Comparison of ENCODE assay signal across 22 cellular contexts in the genomic region with DNA sequence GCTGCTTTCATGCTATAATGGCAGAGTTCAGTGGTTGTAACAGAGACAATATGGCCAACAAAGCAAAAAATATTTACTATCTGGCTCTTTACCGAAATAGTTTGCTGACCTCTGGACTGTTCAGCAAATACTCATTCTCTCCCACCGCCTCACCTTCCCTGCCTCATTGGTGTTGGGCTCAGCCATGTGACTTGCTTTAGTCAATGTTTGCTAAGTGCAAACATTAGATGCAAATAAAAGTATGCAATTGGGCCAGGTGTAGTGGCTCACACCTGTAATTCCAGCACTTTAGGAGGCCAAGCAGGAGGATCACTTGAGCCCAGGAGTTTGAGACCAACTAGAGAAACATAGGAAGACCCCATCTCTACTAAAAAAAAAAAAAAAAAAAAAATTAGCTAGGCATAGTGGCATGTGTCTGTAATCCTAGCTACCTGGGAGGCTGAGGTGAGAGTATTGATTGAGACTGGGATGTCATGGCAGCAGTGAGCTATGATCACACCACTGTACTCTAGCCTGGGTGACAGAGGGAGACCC. TPM values are rescaled to one million over a fixed set of nuclear protein-coding genes. Genes with fewer than 3 reads are reported as not detected.
DNase-seq lines count a peak whose midpoint lies in the region; ATAC-seq and TF ChIP-seq lines count a peak whose summit lies in the region.
"Had no signal": no experiment of that assay in that cellular context is flagged by ENCODE, and none has a peak within 500 bp of the region (broad histone marks: within the 10 kb centered on the region; RNA-seq: fewer than 3 reads in every experiment).

No MANE protein-coding gene starts in this region.

- ATAC-seq in CD8-positive, alpha-beta T cell, result no peak
- peak; percentile 66 for ATAC-seq in PC-3
- ATAC-seq in memory B cell (ENCODE audit: low read depth), result no peak
- no peak for ATAC-seq in effector memory CD8-positive, alpha-beta T cell (replicated peaks)
- ATAC-seq: activated T-helper 17 cell treated with anti-CD3 and anti-CD28 coated beads, Interleukin-2, amount 50 U/mL, for 72 hours; gastrocnemius medialis; right cardiac atrium; T-helper 17 cell had no signal

- no peak overlapping the region for H3K4me3 Mint-ChIP-seq in CD8-positive, alpha-beta T cell
- no peak overlapping the region for H3K4me3 Mint-ChIP-seq in memory B cell
- H3K4me3 Mint-ChIP-seq in effector memory CD8-positive, alpha-beta T cell, result no peak overlapping the region
- H3K4me3 Mint-ChIP-seq: activated naive CD8-positive, alpha-beta T cell treated with anti-CD3 and anti-CD28 coated beads, Interleukin-2, amount 10 ng/mL, durations not matched to agents 7 days and 5 days; activated T-helper 17 cell treated with anti-CD3 and anti-CD28 coated beads, Interleukin-2, amount 50 U/mL, for 72 hours; brain; dendritic cell treated with granulocyte-macrophage colony-stimulating factor and Interleukin-4, amounts not matched to agents 40 ng/mL and 50 ng/mL, for 4 days; T-helper 17 cell had no signal

- CTCF ChIA-PET in CD8-positive, alpha-beta T cell (lab: Charles Lee), result interaction anchor here (2.8 kb wide), 1 partner anchor 28 kb away, joined by 9 read pairs; no protein-coding TSS in a partner anchor
- CTCF ChIA-PET in PC-3 (lab: Charles Lee), result no interaction called here

- no peak overlapping the region for H3K4me3 ChIP-seq in CD8-positive, alpha-beta T cell (ENCODE audit: low read depth, low read length)
- no peak overlapping the region for H3K4me3 ChIP-seq in PC-3 (ENCODE audit: low read length)
- H3K4me3 ChIP-seq: gastrocnemius medialis, tibial nerve had no signal

- POLR2A ChIA-PET in CD8-positive, alpha-beta T cell (lab: Charles Lee), result interaction anchor here (0.7 kb wide), 1 partner anchor 24 kb away, joined by 3 read pairs; no protein-coding TSS in a partner anchor
- POLR2A ChIA-PET in PC-3 (lab: Charles Lee; ENCODE audit: unreplicated experiment), result interaction anchor here (0.7 kb wide), 1 partner anchor 56 kb away, joined by 10 read pairs; no protein-coding TSS in a partner anchor

- peaks cover 4% of the 10 kb centered on the region for H3F3A ChIP-seq in PC-3 (ENCODE audit: low read length, unreplicated experiment)

- no peaks in the 10 kb centered on the region for H3K9me2 ChIP-seq in PC-3 (replicated peaks; ENCODE audit: low read length)

- no peaks in the 10 kb centered on the region for H3K36me3 ChIP-seq in CD8-positive, alpha-beta T cell (ENCODE audit: insufficient read depth, low read length)
- no peaks in the 10 kb centered on the region for H3K36me3 ChIP-seq in PC-3 (ENCODE audit: low read depth, low read length)
- H3K36me3 ChIP-seq: gastrocnemius medialis, tibial nerve had no signal

- BruUV-seq in PC-3 (replicated peaks; lab: Mats Ljungman, UMichigan), result no TSS peak

- no peaks in the 10 kb centered on the region for H3K27me3 Mint-ChIP-seq in CD8-positive, alpha-beta T cell (ENCODE audit: low read depth)
- no peaks in the 10 kb centered on the region for H3K27me3 Mint-ChIP-seq in memory B cell
- no peaks in the 10 kb centered on the region for H3K27me3 Mint-ChIP-seq in effector memory CD8-positive, alpha-beta T cell
- H3K27me3 Mint-ChIP-seq: activated naive CD8-positive, alpha-beta T cell treated with anti-CD3 and anti-CD28 coated beads, Interleukin-2, amount 10 ng/mL, durations not matched to agents 7 days and 5 days; activated T-helper 17 cell treated with anti-CD3 and anti-CD28 coated beads, Interleukin-2, amount 50 U/mL, for 72 hours; dendritic cell treated with granulocyte-macrophage colony-stimulating factor and Interleukin-4, amounts not matched to agents 40 ng/mL and 50 ng/mL, for 4 days; T-helper 17 cell had no signal

- H4K20me1 ChIP-seq in PC-3 (ENCODE audit: low read length), result no peaks in the 10 kb centered on the region

- TF ChIP-seq CTCF in CD8-positive, alpha-beta T cell (IDR thresholded peaks at IDR 0.05), result no peak
- no peak for TF ChIP-seq CTCF in PC-3 (conservative IDR thresholded peaks at IDR 0.05; ENCODE audit: low read depth, low read length)

- no peaks in the 10 kb centered on the region for H3K27me3 ChIP-seq in CD8-positive, alpha-beta T cell (ENCODE audit: insufficient read depth, low read length)
- H3K27me3 ChIP-seq in PC-3 (ENCODE audit: low read length), result no peaks in the 10 kb centered on the region
- H3K27me3 ChIP-seq: gastrocnemius medialis, tibial nerve had no signal

- peak overlapping the region; percentile 7 for H3K27ac Mint-ChIP-seq in CD8-positive, alpha-beta T cell
- H3K27ac Mint-ChIP-seq in memory B cell, result peak overlapping the region; percentile 25
- H3K27ac Mint-ChIP-seq in effector memory CD8-positive, alpha-beta T cell, result peak overlapping the region in 1 of 2 donors; percentile 79
- H3K27ac Mint-ChIP-seq: activated naive CD8-positive, alpha-beta T cell treated with anti-CD3 and anti-CD28 coated beads, Interleukin-2, amount 10 ng/mL, durations not matched to agents 7 days and 5 days; activated T-helper 17 cell treated with anti-CD3 and anti-CD28 coated beads, Interleukin-2, amount 50 U/mL, for 72 hours; brain; dendritic cell treated with granulocyte-macrophage colony-stimulating factor and Interleukin-4, amounts not matched to agents 40 ng/mL and 50 ng/mL, for 4 days; T-helper 17 cell had no signal

- H3K27ac ChIP-seq in CD8-positive, alpha-beta T cell (ENCODE audit: low read depth, low read length), result no peak overlapping the region
- H3K27ac ChIP-seq in PC-3 (ENCODE audit: low read length), result peak overlapping the region; percentile 36; the same call in 1 of the 2 replicates
- H3K27ac ChIP-seq: gastrocnemius medialis, tibial nerve had no signal

- H2AFZ ChIP-seq in PC-3 (ENCODE audit: low read length), result no peak overlapping the region

- H3K9me3 ChIP-seq in CD8-positive, alpha-beta T cell (ENCODE audit: low read length), result no peaks in the 10 kb centered on the region
- no peaks in the 10 kb centered on the region for H3K9me3 ChIP-seq in PC-3 (ENCODE audit: low read length)
- H3K9me3 ChIP-seq: gastrocnemius medialis had no signal

- peaks cover 4% of the 10 kb centered on the region for H3K9me3 Mint-ChIP-seq in CD8-positive, alpha-beta T cell
- H3K9me3 Mint-ChIP-seq in memory B cell, result peaks cover 1% of the 10 kb centered on the region
- H3K9me3 Mint-ChIP-seq in effector memory CD8-positive, alpha-beta T cell, result no peaks in the 10 kb centered on the region

- intact Hi-C loops in CD8-positive, alpha-beta T cell (cut with DNase I, micrococcal nuclease), result no loop called here
- intact Hi-C loops in PC-3 (cut with micrococcal nuclease), result no loop called here

- peaks cover 30% of the 10 kb centered on the region for H3K4me1 Mint-ChIP-seq in CD8-positive, alpha-beta T cell (ENCODE audit: low read depth)
- peaks cover 27% of the 10 kb centered on the region for H3K4me1 Mint-ChIP-seq in memory B cell
- peaks cover 18 to 26% of the 10 kb centered on the region in 2 donors for H3K4me1 Mint-ChIP-seq in effector memory CD8-positive, alpha-beta T cell (ENCODE audit: low read depth in 2 of 2)
- H3K4me1 Mint-ChIP-seq: brain had no signal

- H3K9ac ChIP-seq in PC-3 (ENCODE audit: low read length), result no peak overlapping the region

- H3K4me1 ChIP-seq in CD8-positive, alpha-beta T cell (ENCODE audit: insufficient read depth, low read length), result peaks cover 15% of the 10 kb centered on the region
- H3K4me1 ChIP-seq in PC-3 (ENCODE audit: insufficient read depth, low read length), result peaks cover 16% of the 10 kb centered on the region
- H3K4me1 ChIP-seq: gastrocnemius medialis had no signal

- peaks cover 1% of the 10 kb centered on the region for H3K36me3 Mint-ChIP-seq in CD8-positive, alpha-beta T cell
- H3K36me3 Mint-ChIP-seq in memory B cell, result peaks cover 4% of the 10 kb centered on the region
- H3K36me3 Mint-ChIP-seq in effector memory CD8-positive, alpha-beta T cell (ENCODE audit: insufficient read depth), result peaks cover 3% of the 10 kb centered on the region

- peak overlapping the region; percentile 27; the same call in 1 of the 2 replicates for H3K4me2 ChIP-seq in PC-3 (ENCODE audit: low read length)

- no peaks in the 10 kb centered on the region for H3K79me2 ChIP-seq in PC-3 (ENCODE audit: low read length)

- DNase-seq in CD8-positive, alpha-beta T cell, result no peak
- peak in 2 of 3 experiments; percentile 59 to 88 for DNase-seq in NCI-H1417 (lab: John Stamatoyannopoulos, UW)
- peak; percentile 72 for DNase-seq in PC-3
- no peak for DNase-seq in memory B cell (ENCODE audit: low spot score in 2 of 2)
- no peak for DNase-seq in dedifferentiated amniotic fluid mesenchymal stem cell (ENCODE audit: extremely low spot score)
- DNase-seq in dermis blood vessel endothelial cell, result no peak
- no peak for DNase-seq in effector memory CD8-positive, alpha-beta T cell
- no peak for DNase-seq in RPMI8226
- DNase-seq: ACHN; activated CD4-positive, CD25-positive, alpha-beta regulatory T cell treated with anti-CD3 and anti-CD28 coated beads, Interleukin-2, amount 50 U/mL, for 72 hours; activated naive CD8-positive, alpha-beta T cell treated with anti-CD3 and anti-CD28 coated beads, Interleukin-2, amount 10 ng/mL, durations not matched to agents 7 days and 5 days; gastrocnemius medialis; KG1; NCI-H2227 treated with DMSO at 0.1 percent for 48 hours; nucleus accumbens; right cardiac atrium; stimulated activated naive CD4-positive, alpha-beta T cell; T-helper 17 cell had no signal

RNA-seq across cellular contexts. Expression of a gene that starts 55.1 kb away (rescaled TPM):
- total RNA-seq in CD8-positive, alpha-beta T cell, result 1,000 to 10,000 TPM; 1,826 to 1,914 TPM
- total RNA-seq in PC-3 (2014; rRNA removed) (1,246 and 1,285 TPM in 2 replicates), dermis blood vessel endothelial cell (892 and 958 TPM in 2 replicates)

Comparison
In these comparisons a context has a peak if more than half of its experiments do, and no peak if none do; other contexts are left out.
1. DNase-seq: peak in NCI-H1417 (2 of 3) and PC-3 (single experiment); none in CD8-positive, alpha-beta T cell (0 of 7), memory B cell (0 of 2), dedifferentiated amniotic fluid mesenchymal stem cell (single experiment), dermis blood vessel endothelial cell (single experiment), effector memory CD8-positive, alpha-beta T cell (0 of 3) and RPMI8226 (single experiment).